24 cellular contexts compared by ENCODE assay signal in the genomic region with DNA sequence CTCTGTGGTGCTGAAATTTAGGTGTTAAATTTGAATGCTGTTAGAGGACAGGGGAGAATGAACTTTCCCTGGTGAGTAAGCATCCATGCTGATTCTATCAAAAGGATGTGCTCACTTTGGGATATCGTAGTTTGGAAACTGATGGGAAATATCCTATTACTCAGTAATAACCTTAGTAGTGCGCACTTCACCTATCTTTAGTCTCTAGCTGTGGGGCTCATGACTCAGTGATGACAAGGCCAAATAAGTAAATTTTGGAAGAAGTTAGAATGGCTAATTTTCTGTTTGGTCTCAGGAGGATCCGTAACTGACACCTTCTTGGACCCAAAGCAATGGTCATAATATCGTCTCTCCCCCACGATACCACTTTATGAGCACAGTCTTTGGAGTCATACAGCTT.
"Had no signal": no experiment of that assay in that cellular context is flagged by ENCODE, and none has a peak within 500 bp of the region (broad histone marks: within the 10 kb centered on the region; RNA-seq: fewer than 3 reads in every experiment).

No MANE protein-coding gene starts in this region.

- H3K4me3 Mint-ChIP-seq: memory B cell; naive B cell; nephron; stimulated activated naive B cell treated with anti-CD40 and anti-IgM and Interleukin-4, amounts not matched to agents 10 μg/mL and 1 μg/mL and 100 μg/mL, for 72 hours; stimulated activated naive CD8-positive, alpha-beta T cell treated with anti-CD3 and anti-CD28 coated beads, Interleukin-15, amount 100 ng/mL, for 72 hours had no signal

- H3K4me3 ChIP-seq: esophagus squamous epithelium, hepatocyte, left ventricle myocardium inferior, lower lobe of right lung, psoas muscle, right lobe of liver, skin epidermis, testis, tibial nerve, upper lobe of right lung, vagina had no signal

- H3K4me1 ChIP-seq: left ventricle myocardium inferior, lower lobe of right lung, psoas muscle, right lobe of liver, testis, tibial nerve, upper lobe of right lung, vagina had no signal

- H2AFZ ChIP-seq: hepatocyte had no signal

- H3K27ac Mint-ChIP-seq: memory B cell; naive B cell; nephron; stimulated activated naive B cell treated with anti-CD40 and anti-IgM and Interleukin-4, amounts not matched to agents 10 μg/mL and 1 μg/mL and 100 μg/mL, for 72 hours; stimulated activated naive CD8-positive, alpha-beta T cell treated with anti-CD3 and anti-CD28 coated beads, Interleukin-15, amount 100 ng/mL, for 72 hours had no signal

- DNase-seq: effector memory CD4-positive, alpha-beta T cell; esophagus squamous epithelium; head of caudate nucleus; kidney; left cardiac atrium; left ventricle myocardium inferior; lower lobe of right lung; midbrain; naive B cell; psoas muscle; retina; right lobe of liver; stimulated activated CD4-positive, alpha-beta T cell treated with anti-CD3 and anti-CD28 coated beads, Interleukin-2, amount 100 ng/mL, for 24 hours; stimulated activated CD4-positive, alpha-beta T cell treated with anti-CD3 and anti-CD28 coated beads, Interleukin-4, amount 100 ng/mL, for 4 hours; stimulated activated naive B cell treated with anti-CD40 and anti-IgM and Interleukin-4, amounts not matched to agents 10 μg/mL and 1 μg/mL and 100 μg/mL, for 72 hours; stimulated activated naive CD8-positive, alpha-beta T cell treated with anti-CD3 and anti-CD28 coated beads, Interleukin-15, amount 100 ng/mL, for 72 hours; testis; upper lobe of right lung had no signal

- H3K27me3 Mint-ChIP-seq: memory B cell; naive B cell; stimulated activated naive CD8-positive, alpha-beta T cell treated with anti-CD3 and anti-CD28 coated beads, Interleukin-15, amount 100 ng/mL, for 72 hours had no signal

- H3K27ac ChIP-seq: esophagus squamous epithelium, hepatocyte, left ventricle myocardium inferior, lower lobe of right lung, psoas muscle, right lobe of liver, skin epidermis, testis, tibial nerve, upper lobe of right lung, vagina had no signal

- H3K4me2 ChIP-seq: hepatocyte had no signal

- H3K9me3 Mint-ChIP-seq: stimulated activated naive CD8-positive, alpha-beta T cell treated with anti-CD3 and anti-CD28 coated beads, Interleukin-15, amount 100 ng/mL, for 72 hours had no signal

- H3K9me3 ChIP-seq: esophagus squamous epithelium, lower lobe of right lung, right lobe of liver, testis, tibial nerve, upper lobe of right lung, vagina had no signal

- H3K4me1 Mint-ChIP-seq: memory B cell; naive B cell; nephron; stimulated activated naive B cell treated with anti-CD40 and anti-IgM and Interleukin-4, amounts not matched to agents 10 μg/mL and 1 μg/mL and 100 μg/mL, for 72 hours; stimulated activated naive CD8-positive, alpha-beta T cell treated with anti-CD3 and anti-CD28 coated beads, Interleukin-15, amount 100 ng/mL, for 72 hours had no signal

- H3K27me3 ChIP-seq: esophagus squamous epithelium, hepatocyte, right lobe of liver, testis, tibial nerve, upper lobe of right lung, vagina had no signal

- H3K36me3 ChIP-seq: esophagus squamous epithelium, left ventricle myocardium inferior, lower lobe of right lung, right lobe of liver, tibial nerve, upper lobe of right lung, vagina had no signal

- H3K79me2 ChIP-seq: hepatocyte had no signal

- H3K36me3 Mint-ChIP-seq: memory B cell, naive B cell had no signal
